ENCODE assay signal across 1 cellular context in genomic region chr4:72094054-72094780, GRCh38.
TF ChIP-seq lines count a peak whose summit lies in the region.

No MANE protein-coding gene starts in this region.

TF ChIP-seq in H1, 55 proteins besides CTCF, POLR2A, EP300 and RAD21 (continued from another document):
- TF ChIP-seq NANOG (IDR thresholded peaks at IDR 0.05; ENCODE audit: insufficient read depth, low read depth, low read length, poor library complexity, severe bottlenecking) = no peak
- no peak for TF ChIP-seq RNF2 (IDR thresholded peaks at IDR 0.05; ENCODE audit: borderline replicate concordance, low read depth, low read length, missing control alignments, poor library complexity, severe bottlenecking)
- no peak for TF ChIP-seq CBX8 (IDR thresholded peaks at IDR 0.05; ENCODE audit: borderline replicate concordance, low read depth, low read length)
TF ChIP-seq in H1: peak in this region for 0.
